ENCODE assay signal across 10 cellular contexts in genomic region chrX:107454302-107454701, GRCh38. TPM values are rescaled to one million over a fixed set of nuclear protein-coding genes. Genes with fewer than 3 reads are reported as not detected.
DNase-seq lines count a peak whose midpoint lies in the region; ATAC-seq, FAIRE-seq and TF ChIP-seq lines count a peak whose summit lies in the region.
"Had no signal": no experiment of that assay in that cellular context is flagged by ENCODE, and none has a peak within 500 bp of the region (broad histone marks: within the 10 kb centered on the region; RNA-seq: fewer than 3 reads in every experiment).

No MANE protein-coding gene starts in this region.

- no peak for TF ChIP-seq POLR2A in GM12892 (IDR thresholded peaks at IDR 0.05; ENCODE audit: low read depth, low read length)

- ATAC-seq in GM18508 (IDR thresholded peaks at IDR 0.05; ENCODE audit: insufficient read depth, unreplicated experiment) (peak; percentile 81), GM21825 (IDR thresholded peaks at IDR 0.05; ENCODE audit: unreplicated experiment) (peak; percentile 80)

- in situ Hi-C loops in G401 (cut with HindIII; ENCODE audit: low sequenced_read_pairs): no loop called here

- TF ChIP-seq CTCF in epithelial cell of proximal tubule (conservative IDR thresholded peaks at IDR 0.05; ENCODE audit: low read depth, low read length): no peak

- peak; percentile 27 for DNase-seq in HK-2 (ENCODE audit: unreplicated experiment)
- DNase-seq in epithelial cell of proximal tubule (ENCODE audit: low read depth): peak; percentile 20
- no peak for DNase-seq in epidermal melanocyte (ENCODE audit: insufficient read length, low spot score)
- DNase-seq in G401 (ENCODE audit: low spot score): no peak
- no peak for DNase-seq in COLO668 (lab: John Stamatoyannopoulos, UW; ENCODE audit: unreplicated experiment)
- no peak for DNase-seq in GM12892 (ENCODE audit: insufficient read length)
- DNase-seq: activated CD4-positive, CD25-positive, alpha-beta regulatory T cell; effector CD8-positive, alpha-beta T cell had no signal

- no peak for FAIRE-seq in GM12892 (lab: Jason Lieb, UNC)

- H3K4me3 ChIP-seq in epithelial cell of proximal tubule (ENCODE audit: low read depth, low read length): no peak overlapping the region

RNA-seq across cellular contexts. Expression of gene FRMPD3, which starts 4.8 kb away (rescaled TPM):
- under 0.01 and 0.12 TPM in 2 replicates for total RNA-seq in epithelial cell of proximal tubule
- total RNA-seq in G401 (2014; rRNA removed; shearing (Covaris generic)): not detected in 2 replicates
- 0.13 TPM for polyA plus RNA-seq in GM12892 (2012; ENCODE audit: missing spikeins)

Comparison
In these comparisons a context has a peak if more than half of its experiments do, and no peak if none do; other contexts are left out.
1. DNase-seq: peak in HK-2 (single experiment) and epithelial cell of proximal tubule (single experiment); none in epidermal melanocyte (single experiment), G401 (single experiment), COLO668 (single experiment) and GM12892 (single experiment).